Comparison of ENCODE assay signal across 27 cellular contexts in the genomic region with DNA sequence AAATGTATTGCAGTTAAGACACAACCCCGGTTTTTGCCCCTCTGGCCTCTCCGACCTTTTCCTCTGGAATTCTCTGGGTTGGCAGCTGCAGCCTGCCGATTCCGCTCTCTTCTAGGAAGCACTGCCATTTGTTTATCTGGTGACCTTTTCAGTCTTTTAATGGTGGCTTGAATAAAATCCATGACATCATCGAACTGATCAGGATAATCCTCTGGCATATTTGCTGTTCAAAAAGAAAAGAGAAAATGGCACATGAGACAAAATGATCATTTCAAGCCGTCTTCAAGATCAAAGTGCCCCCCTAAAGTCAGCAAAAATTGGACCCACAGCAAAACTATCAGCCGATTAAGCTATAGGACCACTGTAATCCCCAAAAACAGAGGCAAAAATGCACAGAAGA. TPM values are rescaled to one million over a fixed set of nuclear protein-coding genes. Genes with fewer than 3 reads are reported as not detected.
"Had no signal": no experiment of that assay in that cellular context is flagged by ENCODE, and none has a peak within 500 bp of the region (broad histone marks: within the 10 kb centered on the region; RNA-seq: fewer than 3 reads in every experiment).

No MANE protein-coding gene starts in this region.

- H3K27me3 ChIP-seq: brain microvascular endothelial cell, transverse colon, uterus had no signal

- H3K36me3 ChIP-seq: brain microvascular endothelial cell, heart left ventricle, transverse colon, uterus had no signal

- H3K9me3 ChIP-seq: heart left ventricle, transverse colon, uterus had no signal

- H3K27ac Mint-ChIP-seq: activated CD8-positive, alpha-beta T cell treated with anti-CD3 and anti-CD28 coated beads for 36 hours; activated T-helper 17 cell treated with anti-CD3 and anti-CD28 coated beads, Interleukin-2, amount 50 U/mL, for 72 hours; immature natural killer cell had no signal

- H3K9ac ChIP-seq: parathyroid adenoma had no signal

- ATAC-seq: activated CD8-positive, alpha-beta T cell treated with anti-CD3 and anti-CD28 coated beads for 36 hours; activated T-cell treated with anti-CD3 and anti-CD28 coated beads, Interleukin-2, amount 50 U/mL, for 4 hours; activated T-helper 17 cell treated with anti-CD3 and anti-CD28 coated beads, Interleukin-2, amount 50 U/mL, for 72 hours; heart left ventricle; left colon; right cardiac atrium had no signal

- H2AFZ ChIP-seq: parathyroid adenoma had no signal

- H3K9me3 Mint-ChIP-seq: activated CD8-positive, alpha-beta T cell treated with anti-CD3 and anti-CD28 coated beads for 36 hours; activated T-cell treated with anti-CD3 and anti-CD28 coated beads, Interleukin-2, amount 50 U/mL, for 4 hours; activated T-helper 17 cell treated with anti-CD3 and anti-CD28 coated beads, Interleukin-2, amount 50 U/mL, for 72 hours; immature natural killer cell had no signal

- H3K4me3 ChIP-seq: heart left ventricle, transverse colon, uterus had no signal

- H3K4me1 ChIP-seq: heart left ventricle, parathyroid adenoma, transverse colon, uterus had no signal

- H3K36me3 Mint-ChIP-seq: immature natural killer cell, naive B cell had no signal

- H3K27ac ChIP-seq: brain microvascular endothelial cell, heart left ventricle, parathyroid adenoma, uterus had no signal

- H3K4me1 Mint-ChIP-seq: activated T-helper 17 cell treated with anti-CD3 and anti-CD28 coated beads, Interleukin-2, amount 50 U/mL, for 72 hours; immature natural killer cell; naive B cell had no signal

- DNase-seq: activated CD4-positive, alpha-beta T cell treated with anti-CD3 and anti-CD28 coated beads, Interleukin-2, amount 50 U/mL, for 1 hour; activated CD4-positive, CD25-positive, alpha-beta regulatory T cell treated with anti-CD3 and anti-CD28 coated beads, Interleukin-2, amount 50 U/mL, for 72 hours; activated CD8-positive, alpha-beta T cell treated with anti-CD3 and anti-CD28 coated beads for 36 hours; activated gamma-delta T cell treated with Interleukin-2 at 50 U/mL for 16 hours; activated naive CD4-positive, alpha-beta T cell treated with anti-CD3 and anti-CD28 coated beads, Interleukin-2, amount 50 U/mL, for 16 hours; activated T-cell treated with anti-CD3 and anti-CD28 coated beads, Interleukin-2, amount 50 U/mL, for 4 hours; amniotic stem cell; brain microvascular endothelial cell; cortex of kidney; foreskin fibroblast; heart left ventricle; hypothalamus; immature natural killer cell; kidney; left colon; naive B cell; nucleus accumbens; right cardiac atrium; stimulated activated CD4-positive, alpha-beta T cell treated with anti-CD3 and anti-CD28 coated beads, Interleukin-2, amount 100 ng/mL, for 48 hours; stimulated activated naive CD4-positive, alpha-beta T cell treated with Interleukin-2 at 50 U/mL for 16 hours; T-helper 2 cell; transverse colon; uterus had no signal

- H3K79me2 ChIP-seq: parathyroid adenoma had no signal

- H3K4me3 Mint-ChIP-seq: activated CD8-positive, alpha-beta T cell treated with anti-CD3 and anti-CD28 coated beads for 36 hours; activated T-cell treated with anti-CD3 and anti-CD28 coated beads, Interleukin-2, amount 50 U/mL, for 4 hours; activated T-helper 17 cell treated with anti-CD3 and anti-CD28 coated beads, Interleukin-2, amount 50 U/mL, for 72 hours; immature natural killer cell; naive B cell had no signal

RNA-seq across cellular contexts. Expression of gene GDNF, which starts 23.9 kb away (rescaled TPM):
- total RNA-seq: activated CD8-positive, alpha-beta T cell treated with anti-CD3 and anti-CD28 coated beads for 36 hours; activated T-cell treated with anti-CD3 and anti-CD28 coated beads, Interleukin-2, amount 50 U/mL, for 4 hours; activated T-helper 17 cell treated with anti-CD3 and anti-CD28 coated beads, Interleukin-2, amount 50 U/mL, for 72 hours; endothelial cell of umbilical vein had no signal
- polyA plus RNA-seq: endothelial cell of umbilical vein, immature natural killer cell, neural cell had no signal
